In the genomic region with DNA sequence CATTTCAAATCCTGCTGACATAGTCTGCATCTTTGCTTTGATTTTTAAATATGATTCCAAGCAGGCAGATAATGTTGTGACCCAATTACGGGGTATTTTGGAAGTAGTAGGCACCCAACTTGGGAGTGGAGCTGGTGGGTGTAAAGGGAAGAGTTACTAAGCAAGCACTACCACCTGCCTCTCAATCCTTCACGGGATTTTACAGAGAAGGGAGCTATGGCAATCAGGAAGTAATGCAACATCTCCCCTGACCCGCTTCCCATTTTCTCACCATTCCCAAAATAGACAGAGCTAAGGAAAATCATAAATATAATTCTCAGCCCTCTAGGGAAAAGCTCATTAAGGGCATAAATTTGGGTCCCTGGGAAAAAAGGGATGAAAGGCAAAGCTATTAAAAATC, we compare ENCODE assay signal across 18 cellular contexts. TPM values are rescaled to one million over a fixed set of nuclear protein-coding genes. Genes with fewer than 3 reads are reported as not detected.
A peak's percentile ranks its signal among the peaks of the same experiment; 100 is the strongest.
DNase-seq lines count a peak whose midpoint lies in the region; ATAC-seq and TF ChIP-seq lines count a peak whose summit lies in the region.
"Had no signal": no experiment of that assay in that cellular context is flagged by ENCODE, and none has a peak within 500 bp of the region (broad histone marks: within the 10 kb centered on the region; RNA-seq: fewer than 3 reads in every experiment).

No MANE protein-coding gene starts in this region.

- no peak overlapping the region for H3K4me3 Mint-ChIP-seq in stimulated activated effector memory CD8-positive, alpha-beta T cell treated with anti-CD3 and anti-CD28 coated beads, Interleukin-12 subunit alpha, Interleukin-12 subunit beta, amount 100 ng/mL, for 72 hours
- H3K4me3 Mint-ChIP-seq: activated CD8-positive, alpha-beta T cell treated with anti-CD3 and anti-CD28 coated beads for 36 hours; activated naive CD8-positive, alpha-beta T cell; activated T-cell treated with anti-CD3 and anti-CD28 coated beads, Interleukin-2, amount 50 U/mL, for 72 hours; T-helper 1 cell treated with Interleukin-12 subunit alpha and Interleukin-12 subunit beta and Interleukin-4 antibody, amounts not matched to agents 30 μg/mL and 1 μg/mL, for 36 hours had no signal

- no peak overlapping the region for H2BK120ac ChIP-seq in mesenchymal stem cell (ENCODE audit: low read depth, low read length)

- no peak overlapping the region for H2BK15ac ChIP-seq in mesenchymal stem cell (ENCODE audit: low read depth, poor library complexity, severe bottlenecking)

- peaks cover 0 to 9% (median 0%) of the 10 kb centered on the region in 11 donors for H3K9me3 ChIP-seq in heart right ventricle
- no peaks in the 10 kb centered on the region for H3K9me3 ChIP-seq in breast epithelium
- no peaks in the 10 kb centered on the region for H3K9me3 ChIP-seq in mesenchymal stem cell (ENCODE audit: control insufficient read depth, low read length)
- H3K9me3 ChIP-seq in upper lobe of right lung: no peaks in the 10 kb centered on the region
- no peaks in the 10 kb centered on the region for H3K9me3 ChIP-seq in tibial nerve
- H3K9me3 ChIP-seq: transverse colon had no signal

- 48 to 62% methylated on average over 3 of the region's 3 CpGs for WGBS in heart right ventricle, 2 donors
- 89% methylated on average over 3 of the region's 3 CpGs for WGBS in mesenchymal stem cell
- 53% methylated on average over 3 of the region's 3 CpGs for WGBS in tibial nerve, 2 donors

- H3K9ac ChIP-seq in mesenchymal stem cell (ENCODE audit: low read length): no peak overlapping the region

- H3K4ac ChIP-seq in mesenchymal stem cell (ENCODE audit: low read depth in 1 of 2, low read length in 2 of 2): no peak overlapping the region

- no peaks in the 10 kb centered on the region for H3K9me3 Mint-ChIP-seq in stimulated activated effector memory CD8-positive, alpha-beta T cell treated with anti-CD3 and anti-CD28 coated beads, Interleukin-12 subunit alpha, Interleukin-12 subunit beta, amount 100 ng/mL, for 72 hours
- H3K9me3 Mint-ChIP-seq: activated T-cell treated with anti-CD3 and anti-CD28 coated beads, Interleukin-2, amount 50 U/mL, for 72 hours; T-helper 1 cell treated with Interleukin-12 subunit alpha and Interleukin-12 subunit beta and Interleukin-4 antibody, amounts not matched to agents 30 μg/mL and 1 μg/mL, for 36 hours had no signal

- H3K4me3 ChIP-seq in heart right ventricle (no peak overlapping the region), breast epithelium (no peak overlapping the region), mesenchymal stem cell (ENCODE audit: insufficient read depth in 1 of 2, low read depth in 1 of 2, low read length in 2 of 2) (no peak overlapping the region), upper lobe of right lung (no peak overlapping the region), tibial nerve (no peak overlapping the region)
- H3K4me3 ChIP-seq: transverse colon had no signal

- no peaks in the 10 kb centered on the region for H3K27me3 ChIP-seq in heart right ventricle
- no peaks in the 10 kb centered on the region for H3K27me3 ChIP-seq in breast epithelium
- H3K27me3 ChIP-seq in mesenchymal stem cell (ENCODE audit: control insufficient read depth in 1 of 2, insufficient read depth in 1 of 2, low read length in 2 of 2): no peaks in the 10 kb centered on the region
- H3K27me3 ChIP-seq in upper lobe of right lung: no peaks in the 10 kb centered on the region
- no peaks in the 10 kb centered on the region for H3K27me3 ChIP-seq in tibial nerve
- H3K27me3 ChIP-seq: transverse colon had no signal

- DNase-seq in heart right ventricle: no peak
- DNase-seq in Right ventricle myocardium inferior (ENCODE audit: missing footprints): no peak
- DNase-seq in breast epithelium (ENCODE audit: low spot score in 2 of 2): no peak
- no peak for DNase-seq in mesenchymal stem cell
- no peak for DNase-seq in upper lobe of right lung
- no peak for DNase-seq in tibial nerve (ENCODE audit: low spot score in 2 of 2)
- no peak for DNase-seq in stimulated activated effector memory CD8-positive, alpha-beta T cell treated with anti-CD3 and anti-CD28 coated beads, Interleukin-12 subunit alpha, Interleukin-12 subunit beta, amount 100 ng/mL, for 72 hours (ENCODE audit: low spot score in 2 of 2)
- DNase-seq: activated CD8-positive, alpha-beta T cell treated with anti-CD3 and anti-CD28 coated beads for 36 hours; activated T-cell treated with anti-CD3 and anti-CD28 coated beads, Interleukin-2, amount 50 U/mL, for 72 hours; DMS79 treated with DMSO at 0.1 percent for 48 hours; NCI-H1436; NCI-H2227 treated with DMSO at 0.1 percent for 48 hours; occipital lobe; stimulated activated CD4-positive, alpha-beta T cell treated with anti-CD3 and anti-CD28 coated beads, Interleukin-12 subunit alpha, Interleukin-12 subunit beta, amount 100 ng/mL, for 4 hours; transverse colon had no signal

- intact Hi-C loops in heart right ventricle (cut with DNase I) (loop anchor here in 3 of 10 donors (5.0 to 10.0 kb wide), 2 partner anchors 33 to 60 kb away; no protein-coding TSS in a partner anchor), Right ventricle myocardium inferior (cut with DNase I) (no loop called here), breast epithelium (cut with DNase I; ENCODE audit: low total_unique reads) (loop anchor here (10.0 kb wide), 1 partner anchor 50 kb away; no protein-coding TSS in a partner anchor), upper lobe of right lung (cut with DNase I) (no loop called here)

- H3K27ac Mint-ChIP-seq in stimulated activated effector memory CD8-positive, alpha-beta T cell treated with anti-CD3 and anti-CD28 coated beads, Interleukin-12 subunit alpha, Interleukin-12 subunit beta, amount 100 ng/mL, for 72 hours: no peak overlapping the region
- H3K27ac Mint-ChIP-seq: activated CD8-positive, alpha-beta T cell treated with anti-CD3 and anti-CD28 coated beads for 36 hours; activated naive CD8-positive, alpha-beta T cell; activated T-cell treated with anti-CD3 and anti-CD28 coated beads, Interleukin-2, amount 50 U/mL, for 72 hours; T-helper 1 cell treated with Interleukin-12 subunit alpha and Interleukin-12 subunit beta and Interleukin-4 antibody, amounts not matched to agents 30 μg/mL and 1 μg/mL, for 36 hours had no signal

- no peaks in the 10 kb centered on the region for H3K79me1 ChIP-seq in mesenchymal stem cell (replicated peaks; ENCODE audit: low read length, poor library complexity, severe bottlenecking)

- TF ChIP-seq CTCF in heart right ventricle (IDR thresholded peaks at IDR 0.05) (no peak), breast epithelium (IDR thresholded peaks at IDR 0.05) (no peak), upper lobe of right lung (IDR thresholded peaks at IDR 0.05) (no peak), tibial nerve (IDR thresholded peaks at IDR 0.05) (no peak)

- peak overlapping the region; percentile 85 for H2AK5ac ChIP-seq in mesenchymal stem cell (ENCODE audit: low read length, severe bottlenecking)

- TF ChIP-seq POLR2A in breast epithelium (IDR thresholded peaks at IDR 0.05) (no peak), tibial nerve (IDR thresholded peaks at IDR 0.05) (no peak)

- H3K36me3 ChIP-seq in heart right ventricle (no peaks in the 10 kb centered on the region), breast epithelium (no peaks in the 10 kb centered on the region), mesenchymal stem cell (ENCODE audit: control insufficient read depth in 1 of 2, insufficient read depth in 2 of 2, low read depth in 1 of 2, low read length in 2 of 2) (peaks cover 0 to 3% of the 10 kb centered on the region in 2 experiments), upper lobe of right lung (no peaks in the 10 kb centered on the region), tibial nerve (no peaks in the 10 kb centered on the region)
- H3K36me3 ChIP-seq: transverse colon had no signal

- no peak overlapping the region for H3K14ac ChIP-seq in mesenchymal stem cell (ENCODE audit: low read length in 2 of 2)

- no peaks in the 10 kb centered on the region for H3K4me1 Mint-ChIP-seq in stimulated activated effector memory CD8-positive, alpha-beta T cell treated with anti-CD3 and anti-CD28 coated beads, Interleukin-12 subunit alpha, Interleukin-12 subunit beta, amount 100 ng/mL, for 72 hours

- no peak for TF ChIP-seq EP300 in tibial nerve (IDR thresholded peaks at IDR 0.05)

- H3K36me3 Mint-ChIP-seq in stimulated activated effector memory CD8-positive, alpha-beta T cell treated with anti-CD3 and anti-CD28 coated beads, Interleukin-12 subunit alpha, Interleukin-12 subunit beta, amount 100 ng/mL, for 72 hours: no peaks in the 10 kb centered on the region
- H3K36me3 Mint-ChIP-seq: activated naive CD8-positive, alpha-beta T cell had no signal

- H3K18ac ChIP-seq in mesenchymal stem cell (ENCODE audit: low read depth in 1 of 2, low read length in 2 of 2): no peak overlapping the region

- peak overlapping the region; percentile 34 for H2BK5ac ChIP-seq in mesenchymal stem cell (ENCODE audit: low read depth, low read length, poor library complexity, severe bottlenecking)

- no peak overlapping the region for H3K23ac ChIP-seq in mesenchymal stem cell (ENCODE audit: low read length in 2 of 2)

- ATAC-seq in heart right ventricle (peak in 3 of 8 donors; percentile 7 to 29 (median 25)), Right ventricle myocardium inferior (no peak), upper lobe of right lung (no peak), GM21786 (IDR thresholded peaks at IDR 0.05; ENCODE audit: unreplicated experiment) (no peak)
- no peak for ATAC-seq in stimulated activated effector memory CD8-positive, alpha-beta T cell treated with anti-CD3 and anti-CD28 coated beads, Interleukin-12 subunit alpha, Interleukin-12 subunit beta, amount 100 ng/mL, for 72 hours
- ATAC-seq: activated CD8-positive, alpha-beta T cell treated with anti-CD3 and anti-CD28 coated beads for 36 hours; activated T-cell treated with anti-CD3 and anti-CD28 coated beads, Interleukin-2, amount 50 U/mL, for 72 hours had no signal

- no peak overlapping the region for H4K91ac ChIP-seq in mesenchymal stem cell (ENCODE audit: low read length)

- H3K27ac ChIP-seq in heart right ventricle (peak overlapping the region in 7 of 10 donors; percentile 15 to 76 (median 60)), breast epithelium (peak overlapping the region; percentile 48 to 57), mesenchymal stem cell (ENCODE audit: low read length, poor library complexity, severe bottlenecking) (peak overlapping the region; percentile 94), upper lobe of right lung (peak overlapping the region; percentile 24), tibial nerve (peak overlapping the region in 2 of 4 donors; percentile 23 to 63)

- no peak overlapping the region for H2AFZ ChIP-seq in mesenchymal stem cell (ENCODE audit: low read depth, low read length)

- peaks cover 0 to 99% (median 64%) of the 10 kb centered on the region in 9 donors for H3K4me1 ChIP-seq in heart right ventricle
- H3K4me1 ChIP-seq in breast epithelium: peaks cover 0 to 8% of the 10 kb centered on the region in 2 donors
- H3K4me1 ChIP-seq in mesenchymal stem cell (ENCODE audit: control insufficient read depth, insufficient read depth, low read depth, low read length): peaks cover 19% of the 10 kb centered on the region
- peaks cover 55% of the 10 kb centered on the region for H3K4me1 ChIP-seq in upper lobe of right lung
- H3K4me1 ChIP-seq in tibial nerve: peaks cover 0 to 84% (median 26%) of the 10 kb centered on the region in 4 donors

- H3K4me2 ChIP-seq in mesenchymal stem cell (ENCODE audit: low read length, poor library complexity, severe bottlenecking): no peak overlapping the region

- H2BK12ac ChIP-seq in mesenchymal stem cell (ENCODE audit: low read length in 2 of 2): peak overlapping the region in 1 of 2 experiments; percentile 29

- no peak overlapping the region for H4K8ac ChIP-seq in mesenchymal stem cell (ENCODE audit: low read length)

RNA-seq across cellular contexts. Expression of a gene that starts 9.2 kb away (rescaled TPM):
- total RNA-seq in heart right ventricle (10 to 100 TPM; 22.3 to 35.4 (median 27.8) TPM), Right ventricle myocardium inferior (23.8 TPM), breast epithelium (100 to 1,000 TPM in 2 of 3 donors, 10 to 100 TPM in 1; 87.4 to 192 (median 153) TPM), upper lobe of right lung (88.2 TPM), tibial nerve (100 to 1,000 TPM; 139 to 248 (median 203) TPM)
- polyA plus RNA-seq in heart right ventricle: 10 to 100 TPM in 1 of 2 donors, 1 to 10 TPM in 1; 5.2 to 12.0 TPM
- 22.6 TPM for polyA plus RNA-seq in mesenchymal stem cell (2013, experiment 1 of 2)
- polyA plus RNA-seq in mesenchymal stem cell (2013, experiment 2 of 2): 22.6 TPM

RNA-seq across cellular contexts. Expression of a gene that starts 51.6 kb away (rescaled TPM):
- total RNA-seq in heart right ventricle: 10 to 100 TPM in 6 of 10 donors, 1 to 10 TPM in 4; 3.2 to 75.9 (median 12.1) TPM
- polyA plus RNA-seq in heart right ventricle: 1 to 10 TPM; 7.8 to 8.5 TPM
- 7.9 TPM for total RNA-seq in Right ventricle myocardium inferior
- total RNA-seq in breast epithelium: 100 to 1,000 TPM in 1 of 3 donors, 10 to 100 TPM in 2; 21.3 to 143 (median 33.1) TPM
- 1,126 TPM for polyA plus RNA-seq in mesenchymal stem cell (2013, experiment 1 of 2)
- polyA plus RNA-seq in mesenchymal stem cell (2013, experiment 2 of 2): 1,155 TPM
- total RNA-seq in upper lobe of right lung: 7.2 TPM
- total RNA-seq in tibial nerve: 100 to 1,000 TPM in 1 of 4 donors, 10 to 100 TPM in 3; 55.9 to 204 (median 71.5) TPM
